ENCODE assay signal across 10 cellular contexts in the genomic region with DNA sequence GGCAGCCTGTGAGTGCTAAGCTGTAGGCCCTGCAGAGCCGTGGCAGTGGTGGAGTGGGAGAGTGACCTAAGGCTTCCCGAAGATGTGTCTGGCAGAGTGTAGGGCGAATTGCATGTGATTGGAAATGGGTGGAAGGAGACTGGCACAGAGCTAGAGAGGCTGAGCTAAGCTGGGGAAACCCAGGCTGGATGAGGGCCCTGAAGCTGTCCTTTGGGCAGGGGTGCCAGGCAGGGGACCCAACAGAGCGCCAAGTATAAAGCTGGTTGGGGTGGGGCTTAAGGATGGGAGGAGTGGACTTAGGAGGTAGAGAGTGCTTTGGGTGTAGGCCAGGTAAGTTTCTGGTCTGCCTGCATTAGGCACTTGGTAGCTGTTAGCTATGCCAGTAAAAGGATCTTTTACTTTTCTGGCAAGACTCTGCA. TPM values are rescaled to one million over a fixed set of nuclear protein-coding genes. Genes with fewer than 3 reads are reported as not detected.
DNase-seq lines count a peak whose midpoint lies in the region; ATAC-seq and TF ChIP-seq lines count a peak whose summit lies in the region.
"Had no signal": no experiment of that assay in that cellular context is flagged by ENCODE, and none has a peak within 500 bp of the region (broad histone marks: within the 10 kb centered on the region; RNA-seq: fewer than 3 reads in every experiment).

No MANE protein-coding gene starts in this region.

- CTCF ChIA-PET in mammary epithelial cell (lab: Charles Lee; ENCODE audit: low non-redundant PET) = interaction anchor here (0.6 kb wide), 1 partner anchor 49 kb away, joined by 6 read pairs; no protein-coding TSS in a partner anchor

- no peak for TF ChIP-seq POLR2A in transverse colon (IDR thresholded peaks at IDR 0.05)

- ATAC-seq in activated naive CD8-positive, alpha-beta T cell treated with anti-CD3 and anti-CD28 coated beads, Interleukin-2, amount 50 U/mL, for 24 hours = no peak
- ATAC-seq in upper lobe of right lung (peak; percentile 66), HG02759 (IDR thresholded peaks at IDR 0.05; ENCODE audit: unreplicated experiment) (no peak)

- H3K27me3 ChIP-seq in mammary epithelial cell (ENCODE audit: insufficient read depth, low read length) (no peaks in the 10 kb centered on the region), upper lobe of right lung (no peaks in the 10 kb centered on the region), transverse colon (no peaks in the 10 kb centered on the region)
- H3K27me3 ChIP-seq: SJCRH30 had no signal

- no peaks in the 10 kb centered on the region for H3K27me3 Mint-ChIP-seq in activated naive CD8-positive, alpha-beta T cell
- H3K27me3 Mint-ChIP-seq in activated naive CD8-positive, alpha-beta T cell treated with anti-CD3 and anti-CD28 coated beads, Interleukin-2, amount 50 U/mL, for 24 hours = no peaks in the 10 kb centered on the region
- H3K27me3 Mint-ChIP-seq in mesothelial cell of epicardium (ENCODE audit: low read depth) = no peaks in the 10 kb centered on the region

- WGBS in mammary epithelial cell (ENCODE audit: low coverage, missing lambda C conversion rate) = 45% methylated on average over 4 of the region's 4 CpGs
- 92 to 100% methylated on average over 1 to 4 of the region's 4 CpGs for WGBS in transverse colon (ENCODE audit: low coverage in 1 of 2), 2 donors

- DNase-seq in activated naive CD8-positive, alpha-beta T cell treated with anti-CD3 and anti-CD28 coated beads, Interleukin-2, amount 50 U/mL, for 24 hours = no peak
- DNase-seq in mammary epithelial cell (peak; percentile 11), mesothelial cell of epicardium (ENCODE audit: low spot score in 2 of 2, unreplicated experiment in 2 of 2) (no peak), upper lobe of right lung (no peak), transverse colon (no peak), T-helper 1 cell (no peak)
- DNase-seq: NCI-H187 treated with DMSO at 0.1 percent for 48 hours, SJCRH30 had no signal

- H3K36me3 Mint-ChIP-seq in activated naive CD8-positive, alpha-beta T cell = peaks cover 2% of the 10 kb centered on the region
- no peaks in the 10 kb centered on the region for H3K36me3 Mint-ChIP-seq in activated naive CD8-positive, alpha-beta T cell treated with anti-CD3 and anti-CD28 coated beads, Interleukin-2, amount 50 U/mL, for 24 hours (ENCODE audit: low read depth)
- H3K36me3 Mint-ChIP-seq in mesothelial cell of epicardium = no peaks in the 10 kb centered on the region

- TF ChIP-seq EP300 in transverse colon (IDR thresholded peaks at IDR 0.05; ENCODE audit: low read depth) = no peak

- H3K9ac ChIP-seq in mammary epithelial cell (ENCODE audit: insufficient read depth, low read length) = no peak overlapping the region

- dilution Hi-C loops in mammary epithelial cell (cut with HindIII; ENCODE audit: low sequenced_read_pairs) = no loop called here

- H4K20me1 ChIP-seq in mammary epithelial cell (ENCODE audit: insufficient read depth, low read length) = no peaks in the 10 kb centered on the region

- no TSS peak for BruUV-seq in mammary epithelial cell (replicated peaks; lab: Mats Ljungman, UMichigan)

- H3K36me3 ChIP-seq in mammary epithelial cell (ENCODE audit: insufficient read depth, low read length) (no peaks in the 10 kb centered on the region), upper lobe of right lung (no peaks in the 10 kb centered on the region), transverse colon (no peaks in the 10 kb centered on the region)
- H3K36me3 ChIP-seq: SJCRH30 had no signal

- no peak overlapping the region for H3K4me3 ChIP-seq in mammary epithelial cell (replicated peaks in 1 of 3; ENCODE audit: insufficient read depth in 1 of 3, low read depth in 2 of 3, low read length in 3 of 3)
- H3K4me3 ChIP-seq in upper lobe of right lung = no peak overlapping the region
- H3K4me3 ChIP-seq in transverse colon = no peak overlapping the region
- H3K4me3 ChIP-seq: SJCRH30 had no signal

- in situ Hi-C loops in mammary epithelial cell (cut with MboI; ENCODE audit: low sequenced_read_pairs in 2 of 2) (no loop called here), transverse colon (cut with MboI; ENCODE audit: low pct_ligation_motif_present in 1 of 4, low pct_unique_long_range_greater_than_20kb in 1 of 4, low sequenced_read_pairs in 3 of 4) (no loop called here)

- no peak overlapping the region for H3K4me3 Mint-ChIP-seq in activated naive CD8-positive, alpha-beta T cell
- H3K4me3 Mint-ChIP-seq in activated naive CD8-positive, alpha-beta T cell treated with anti-CD3 and anti-CD28 coated beads, Interleukin-2, amount 50 U/mL, for 24 hours = no peak overlapping the region
- no peak overlapping the region for H3K4me3 Mint-ChIP-seq in mesothelial cell of epicardium

- peak overlapping the region; percentile 15 for H3K27ac ChIP-seq in mammary epithelial cell (ENCODE audit: insufficient read depth, low read depth, low read length)
- H3K27ac ChIP-seq in upper lobe of right lung = no peak overlapping the region
- no peak overlapping the region for H3K27ac ChIP-seq in transverse colon
- H3K27ac ChIP-seq: SJCRH30 had no signal

- H3K4me1 ChIP-seq in mammary epithelial cell (ENCODE audit: insufficient read depth, low read length) (peaks cover 23% of the 10 kb centered on the region), upper lobe of right lung (peaks cover 18% of the 10 kb centered on the region), transverse colon (peaks cover 0 to 51% (median 14%) of the 10 kb centered on the region in 4 donors)

- no peaks in the 10 kb centered on the region for H3K9me3 Mint-ChIP-seq in activated naive CD8-positive, alpha-beta T cell (ENCODE audit: low read depth)
- H3K9me3 Mint-ChIP-seq in activated naive CD8-positive, alpha-beta T cell treated with anti-CD3 and anti-CD28 coated beads, Interleukin-2, amount 50 U/mL, for 24 hours = no peaks in the 10 kb centered on the region
- H3K9me3 Mint-ChIP-seq in mesothelial cell of epicardium = no peaks in the 10 kb centered on the region

- no peak overlapping the region for H2AFZ ChIP-seq in mammary epithelial cell (ENCODE audit: low read depth, low read length)

- H3K4me2 ChIP-seq in mammary epithelial cell (ENCODE audit: insufficient read depth, low read depth, low read length) = peak overlapping the region; percentile 59

- TF ChIP-seq CTCF in mammary epithelial cell (conservative IDR thresholded peaks at IDR 0.05 in 1 of 2, IDR thresholded peaks at IDR 0.05 in 1 of 2; ENCODE audit: extremely low read depth in 1 of 2, insufficient read depth in 1 of 2, low read depth in 1 of 2, low read length in 2 of 2) (no peak), mesothelial cell of epicardium (IDR thresholded peaks at IDR 0.05; ENCODE audit: unreplicated experiment) (no peak), upper lobe of right lung (IDR thresholded peaks at IDR 0.05) (no peak), transverse colon (IDR thresholded peaks at IDR 0.05) (no peak)

- H3K9me3 ChIP-seq in mammary epithelial cell (replicated peaks; ENCODE audit: insufficient read depth, low read length) (no peaks in the 10 kb centered on the region), upper lobe of right lung (no peaks in the 10 kb centered on the region), transverse colon (no peaks in the 10 kb centered on the region)
- H3K9me3 ChIP-seq: SJCRH30 had no signal

- H3K4me1 Mint-ChIP-seq in activated naive CD8-positive, alpha-beta T cell (ENCODE audit: low read depth) = peaks cover 65% of the 10 kb centered on the region
- H3K4me1 Mint-ChIP-seq in activated naive CD8-positive, alpha-beta T cell treated with anti-CD3 and anti-CD28 coated beads, Interleukin-2, amount 50 U/mL, for 24 hours = peaks cover 64% of the 10 kb centered on the region
- peaks cover 56% of the 10 kb centered on the region for H3K4me1 Mint-ChIP-seq in mesothelial cell of epicardium

- intact Hi-C loops in mammary epithelial cell (cut with micrococcal nuclease) (no loop called here), upper lobe of right lung (cut with DNase I) (no loop called here), transverse colon (cut with DNase I; ENCODE audit: low total_unique reads) (no loop called here)

- peaks cover 91% of the 10 kb centered on the region for H3K79me2 ChIP-seq in mammary epithelial cell (ENCODE audit: insufficient read depth, low read length)

- peak overlapping the region; percentile 73 for H3K27ac Mint-ChIP-seq in activated naive CD8-positive, alpha-beta T cell
- no peak overlapping the region for H3K27ac Mint-ChIP-seq in activated naive CD8-positive, alpha-beta T cell treated with anti-CD3 and anti-CD28 coated beads, Interleukin-2, amount 50 U/mL, for 24 hours
- peak overlapping the region; percentile 98 for H3K27ac Mint-ChIP-seq in mesothelial cell of epicardium

RNA-seq across cellular contexts. Expression of a gene that starts 47.9 kb away (rescaled TPM):
- 10 to 100 TPM; 25.3 to 27.3 TPM for total RNA-seq in mammary epithelial cell
- polyA plus RNA-seq in mammary epithelial cell = 18.0 TPM
- 1.9 TPM for polyA minus RNA-seq in mammary epithelial cell
- total RNA-seq in mesothelial cell of epicardium = 39.2 to 41.5 TPM (median 39.5 TPM) in 3 replicates
- 25.2 TPM for total RNA-seq in upper lobe of right lung
- 10 to 100 TPM; 21.3 to 31.3 (median 24.6) TPM for total RNA-seq in transverse colon
